16 cellular contexts compared by ENCODE assay signal in the genomic region with DNA sequence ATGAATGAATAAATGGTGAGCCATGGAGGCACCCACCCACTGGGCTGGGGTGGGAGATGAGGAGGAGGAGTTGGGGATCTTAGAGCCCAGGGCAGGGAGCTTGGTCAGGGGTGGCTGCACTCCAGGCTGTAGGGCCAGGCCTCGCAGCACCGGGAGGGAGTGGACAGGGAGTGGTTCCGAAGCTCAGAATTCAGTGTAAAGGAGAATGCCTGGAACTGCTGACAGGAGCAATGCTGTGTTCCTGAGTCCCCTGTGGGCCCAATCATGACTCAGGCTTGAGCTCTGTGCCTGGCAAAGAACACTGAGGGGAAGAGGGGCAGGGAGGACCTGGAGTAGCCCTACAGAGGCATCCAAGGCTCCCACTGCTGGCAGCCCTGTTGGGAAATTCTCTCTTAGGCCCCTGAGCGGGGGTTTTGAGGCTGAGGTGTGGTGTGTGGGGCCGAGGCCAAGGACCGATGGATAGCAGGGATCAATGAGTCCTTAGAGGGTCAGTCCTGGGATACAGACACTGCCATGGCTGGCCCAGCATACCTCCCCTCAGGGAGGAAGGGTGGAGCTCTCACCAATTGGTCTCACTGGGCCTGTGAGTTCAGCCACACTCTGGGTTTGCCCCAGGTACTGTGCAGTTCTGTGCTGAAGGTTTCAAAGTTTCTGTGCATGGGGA. TPM values are rescaled to one million over a fixed set of nuclear protein-coding genes. Genes with fewer than 3 reads are reported as not detected.
DNase-seq lines count a peak whose midpoint lies in the region; ATAC-seq and TF ChIP-seq lines count a peak whose summit lies in the region.
"Had no signal": no experiment of that assay in that cellular context is flagged by ENCODE, and none has a peak within 500 bp of the region (broad histone marks: within the 10 kb centered on the region; RNA-seq: fewer than 3 reads in every experiment).

No MANE protein-coding gene starts in this region.

- H3K36me3 ChIP-seq in breast epithelium (no peaks in the 10 kb centered on the region), suprapubic skin (no peaks in the 10 kb centered on the region)
- H3K36me3 ChIP-seq: gastroesophageal sphincter had no signal

- TF ChIP-seq POLR2A in breast epithelium (IDR thresholded peaks at IDR 0.05), result no peak
- TF ChIP-seq POLR2A in suprapubic skin (IDR thresholded peaks at IDR 0.05), result no peak

- no TSS peak for BruUV-seq in MCF 10A (replicated peaks; lab: Mats Ljungman, UMichigan)

- TF ChIP-seq EP300 in suprapubic skin (IDR thresholded peaks at IDR 0.05), result no peak

- POLR2A ChIA-PET in MCF 10A (lab: Yijun Ruan, JAX), result interaction anchor here (0.7 to 9.2 kb wide), 15 partner anchors 9 to 86 kb away, joined by 3 to 115 read pairs (median 6); a partner anchor contains a TSS

- TF ChIP-seq CTCF in MCF 10A (IDR thresholded peaks at IDR 0.05; ENCODE audit: unreplicated experiment) (no peak), breast epithelium (IDR thresholded peaks at IDR 0.05) (no peak), fibroblast of pulmonary artery (IDR thresholded peaks at IDR 0.05; ENCODE audit: low read length, missing control alignments) (no peak), suprapubic skin (IDR thresholded peaks at IDR 0.05) (no peak), glutamatergic neuron (IDR thresholded peaks at IDR 0.05; ENCODE audit: partially characterized antibody, unreplicated experiment) (no peak)

- H3K36me3 Mint-ChIP-seq in MCF 10A (ENCODE audit: insufficient read depth, unreplicated experiment), result peaks cover 7% of the 10 kb centered on the region
- H3K36me3 Mint-ChIP-seq in stimulated activated naive B cell treated with anti-CD40 and anti-IgM and Interleukin-4, amounts not matched to agents 10 μg/mL and 1 μg/mL and 100 μg/mL, for 72 hours, result peaks cover 9 to 15% of the 10 kb centered on the region in 2 donors
- no peaks in the 10 kb centered on the region for H3K36me3 Mint-ChIP-seq in glutamatergic neuron (ENCODE audit: unreplicated experiment)

- CTCF ChIA-PET in MCF 10A (lab: Yijun Ruan, JAX), result interaction anchor here (0.9 to 32.3 kb wide), 11 partner anchors 9 to 39 kb away, joined by 3 to 457 read pairs (median 6); a partner anchor contains a TSS

- 75% methylated on average over 6 of the region's 6 CpGs for WGBS in suprapubic skin

- DNase-seq in MCF 10A (ENCODE audit: unreplicated experiment) (no peak), breast epithelium (ENCODE audit: low spot score in 2 of 2) (no peak), fibroblast of pulmonary artery (ENCODE audit: low read depth) (peak; percentile 24), suprapubic skin (ENCODE audit: low spot score in 2 of 2) (no peak), glutamatergic neuron (no peak)
- no peak for DNase-seq in stimulated activated naive B cell treated with anti-CD40 and anti-IgM and Interleukin-4, amounts not matched to agents 10 μg/mL and 1 μg/mL and 100 μg/mL, for 72 hours
- DNase-seq: kidney; NCI-H1694 treated with DMSO at 0.1 percent for 48 hours; NCI-H526; PC-9; psoas muscle; stimulated activated CD4-positive, alpha-beta T cell treated with anti-CD3 and anti-CD28 coated beads, Interleukin-1b, Interleukin-23, amount 100 ng/mL, for 48 hours; stimulated activated CD8-positive, alpha-beta memory T cell treated with anti-CD3 and anti-CD28 coated beads, Interleukin-4, amount 100 ng/mL, for 48 hours; SW 1271 had no signal

- no peaks in the 10 kb centered on the region for H3K4me1 ChIP-seq in breast epithelium
- peaks cover 52% of the 10 kb centered on the region for H3K4me1 ChIP-seq in suprapubic skin
- H3K4me1 ChIP-seq: gastroesophageal sphincter, psoas muscle had no signal

- no peak overlapping the region for H3K4me3 Mint-ChIP-seq in MCF 10A (ENCODE audit: unreplicated experiment)
- no peak overlapping the region for H3K4me3 Mint-ChIP-seq in stimulated activated naive B cell treated with anti-CD40 and anti-IgM and Interleukin-4, amounts not matched to agents 10 μg/mL and 1 μg/mL and 100 μg/mL, for 72 hours
- no peak overlapping the region for H3K4me3 Mint-ChIP-seq in glutamatergic neuron (ENCODE audit: unreplicated experiment)

- H3K9me3 Mint-ChIP-seq in MCF 10A (ENCODE audit: unreplicated experiment) (peaks cover 7% of the 10 kb centered on the region), glutamatergic neuron (ENCODE audit: unreplicated experiment) (peaks cover 4% of the 10 kb centered on the region)
- H3K9me3 Mint-ChIP-seq in stimulated activated naive B cell treated with anti-CD40 and anti-IgM and Interleukin-4, amounts not matched to agents 10 μg/mL and 1 μg/mL and 100 μg/mL, for 72 hours, result peaks cover 7 to 8% of the 10 kb centered on the region in 2 donors

- H3K27me3 ChIP-seq in breast epithelium (no peaks in the 10 kb centered on the region), suprapubic skin (no peaks in the 10 kb centered on the region)
- H3K27me3 ChIP-seq: gastroesophageal sphincter had no signal

- H3K4me3 ChIP-seq in breast epithelium (no peak overlapping the region), fibroblast of pulmonary artery (replicated peaks; ENCODE audit: low read depth, low read length) (no peak overlapping the region), suprapubic skin (no peak overlapping the region)
- H3K4me3 ChIP-seq: gastroesophageal sphincter, PC-9, psoas muscle had no signal

- no peak for ATAC-seq in stimulated activated naive B cell treated with anti-CD40 and anti-IgM and Interleukin-4, amounts not matched to agents 10 μg/mL and 1 μg/mL and 100 μg/mL, for 72 hours (replicated peaks)
- ATAC-seq: activated CD4-positive, CD25-positive, alpha-beta regulatory T cell treated with anti-CD3 and anti-CD28 coated beads, Interleukin-2, amount 50 U/mL, for 24 hours; gastroesophageal sphincter; psoas muscle had no signal

- no peaks in the 10 kb centered on the region for H3K9me3 ChIP-seq in breast epithelium
- H3K9me3 ChIP-seq in suprapubic skin, result no peaks in the 10 kb centered on the region
- H3K9me3 ChIP-seq: gastroesophageal sphincter, psoas muscle had no signal

- intact Hi-C loops in MCF 10A (cut with micrococcal nuclease) (no loop called here), breast epithelium (cut with DNase I; ENCODE audit: low total_unique reads) (no loop called here)

- H3K27ac ChIP-seq in breast epithelium, result no peak overlapping the region
- no peak overlapping the region for H3K27ac ChIP-seq in suprapubic skin
- H3K27ac ChIP-seq: gastroesophageal sphincter, PC-9, psoas muscle had no signal

- no peaks in the 10 kb centered on the region for H3K27me3 Mint-ChIP-seq in MCF 10A (ENCODE audit: insufficient read depth, unreplicated experiment)
- H3K27me3 Mint-ChIP-seq in stimulated activated naive B cell treated with anti-CD40 and anti-IgM and Interleukin-4, amounts not matched to agents 10 μg/mL and 1 μg/mL and 100 μg/mL, for 72 hours, result no peaks in the 10 kb centered on the region
- H3K27me3 Mint-ChIP-seq in glutamatergic neuron (ENCODE audit: unreplicated experiment), result peaks cover 3% of the 10 kb centered on the region

- H3K27ac Mint-ChIP-seq in MCF 10A (ENCODE audit: low read depth, unreplicated experiment) (peak overlapping the region; percentile 53), glutamatergic neuron (ENCODE audit: unreplicated experiment) (no peak overlapping the region)
- H3K27ac Mint-ChIP-seq in stimulated activated naive B cell treated with anti-CD40 and anti-IgM and Interleukin-4, amounts not matched to agents 10 μg/mL and 1 μg/mL and 100 μg/mL, for 72 hours, result peak overlapping the region; percentile 91

- H3K4me1 Mint-ChIP-seq in MCF 10A (ENCODE audit: insufficient read depth, unreplicated experiment), result peaks cover 31% of the 10 kb centered on the region
- peaks cover 56 to 72% of the 10 kb centered on the region in 2 donors for H3K4me1 Mint-ChIP-seq in stimulated activated naive B cell treated with anti-CD40 and anti-IgM and Interleukin-4, amounts not matched to agents 10 μg/mL and 1 μg/mL and 100 μg/mL, for 72 hours
- H3K4me1 Mint-ChIP-seq in glutamatergic neuron (ENCODE audit: low read depth, unreplicated experiment), result no peaks in the 10 kb centered on the region

RNA-seq across cellular contexts. Expression of a gene that starts 9.5 kb away (rescaled TPM):
- 51.7 and 75.0 TPM in 2 replicates for total RNA-seq in MCF 10A (2022)
- 10 to 100 TPM; 24.8 to 41.6 (median 34.4) TPM for total RNA-seq in breast epithelium
- 10 to 100 TPM; 50.4 to 65.9 (median 53.1) TPM for total RNA-seq in suprapubic skin
- 30.3 TPM for total RNA-seq in glutamatergic neuron (ENCODE audit: unreplicated experiment)

RNA-seq across cellular contexts. Expression of a gene that starts 18.0 kb away (rescaled TPM):
- total RNA-seq in MCF 10A (2022) (16.9 and 26.2 TPM in 2 replicates), breast epithelium (10 to 100 TPM in 1 of 3 donors, 1 to 10 TPM in 1, under 1 TPM in 1; 0.32 to 18.7 (median 1.6) TPM), suprapubic skin (100 to 1,000 TPM; 127 to 144 (median 130) TPM), glutamatergic neuron (ENCODE audit: unreplicated experiment) (4.2 TPM)

RNA-seq across cellular contexts. Expression of a gene that starts 18.7 kb away (rescaled TPM):
- 29.2 and 29.7 TPM in 2 replicates for total RNA-seq in MCF 10A (2022)
- total RNA-seq in breast epithelium, result 10 to 100 TPM; 21.9 to 45.7 (median 32.1) TPM
- 100 to 1,000 TPM in 1 of 4 donors, 10 to 100 TPM in 3; 49.0 to 101 (median 82.1) TPM for total RNA-seq in suprapubic skin
- 25.1 TPM for total RNA-seq in glutamatergic neuron (ENCODE audit: unreplicated experiment)

RNA-seq across cellular contexts. Expression of a gene that starts 18.7 kb away (rescaled TPM):
- total RNA-seq in MCF 10A (2022), result 29.8 and 31.9 TPM in 2 replicates
- 10 to 100 TPM; 18.4 to 21.0 (median 19.0) TPM for total RNA-seq in breast epithelium
- 10 to 100 TPM; 19.8 to 31.2 (median 21.2) TPM for total RNA-seq in suprapubic skin
- total RNA-seq in glutamatergic neuron (ENCODE audit: unreplicated experiment), result 29.2 TPM

RNA-seq across cellular contexts. Expression of a gene that starts 26.8 kb away (rescaled TPM):
- total RNA-seq in MCF 10A (2022), result 0.52 and 1.3 TPM in 2 replicates
- 10 to 100 TPM in 2 of 3 donors, 1 to 10 TPM in 1; 8.0 to 14.4 (median 10.4) TPM for total RNA-seq in breast epithelium
- total RNA-seq in suprapubic skin, result 10 to 100 TPM; 23.4 to 32.7 (median 31.7) TPM
- total RNA-seq in glutamatergic neuron (ENCODE audit: unreplicated experiment), result 1.8 TPM
- total RNA-seq: PC-9 had no signal
